In genomic region chr2:24571828-24572442, GRCh38 we compare ENCODE assay signal across 17 cellular contexts.
"Had no signal": no experiment of that assay in that cellular context is flagged by ENCODE, and none has a peak within 500 bp of the region (broad histone marks: within the 10 kb centered on the region; RNA-seq: fewer than 3 reads in every experiment).

No MANE protein-coding gene starts in this region.

- H3K4me3 Mint-ChIP-seq: activated CD4-positive, alpha-beta T cell treated with anti-CD3 and anti-CD28 coated beads, Interleukin-2, amount 10 ng/mL, durations not matched to agents 24 days and 14 days; activated naive CD8-positive, alpha-beta T cell treated with anti-CD3 and anti-CD28 coated beads, Interleukin-2, amount 10 ng/mL, durations not matched to agents 7 days and 5 days; effector memory CD8-positive, alpha-beta T cell; T-helper 1 cell treated with Interleukin-12 subunit alpha and Interleukin-12 subunit beta and Interleukin-4 antibody, amounts not matched to agents 30 μg/mL and 1 μg/mL, for 36 hours; type B pancreatic cell had no signal

- DNase-seq: activated CD4-positive, alpha-beta T cell treated with anti-CD3 and anti-CD28 coated beads, Interleukin-2, amount 10 ng/mL, durations not matched to agents 24 days and 14 days; activated CD8-positive, alpha-beta memory T cell treated with anti-CD3 and anti-CD28 coated beads, Interleukin-2, amount 50 U/mL, for 48 hours; activated effector memory CD4-positive, alpha-beta T cell treated with anti-CD3 and anti-CD28 coated beads, Interleukin-2, amount 50 U/mL, for 16 hours; activated naive CD8-positive, alpha-beta T cell treated with anti-CD3 and anti-CD28 coated beads, Interleukin-2, amount 10 ng/mL, durations not matched to agents 7 days and 5 days; anterior cingulate cortex; dermis blood vessel endothelial cell; effector memory CD8-positive, alpha-beta T cell; heart left ventricle; midbrain; right cardiac atrium; stimulated activated CD4-positive, alpha-beta T cell treated with anti-CD3 and anti-CD28 coated beads, Interleukin-4, amount 100 ng/mL, for 24 hours; stimulated activated naive CD4-positive, alpha-beta T cell treated with Interleukin-2 at 50 U/mL for 16 hours had no signal

- H3K27me3 ChIP-seq: breast epithelium, heart left ventricle had no signal

- H3K4me3 ChIP-seq: breast epithelium, heart left ventricle, lung, skin epidermis had no signal

- H3K27me3 Mint-ChIP-seq: activated CD4-positive, alpha-beta T cell treated with anti-CD3 and anti-CD28 coated beads, Interleukin-2, amount 10 ng/mL, durations not matched to agents 24 days and 14 days; activated naive CD8-positive, alpha-beta T cell treated with anti-CD3 and anti-CD28 coated beads, Interleukin-2, amount 10 ng/mL, durations not matched to agents 7 days and 5 days; effector memory CD8-positive, alpha-beta T cell; type B pancreatic cell had no signal

- ATAC-seq: effector memory CD8-positive, alpha-beta T cell; heart left ventricle; right cardiac atrium had no signal

- H3K36me3 ChIP-seq: breast epithelium had no signal

- H3K27ac ChIP-seq: breast epithelium, heart left ventricle, skin epidermis had no signal

- H3K9me3 Mint-ChIP-seq: activated CD4-positive, alpha-beta T cell treated with anti-CD3 and anti-CD28 coated beads, Interleukin-2, amount 10 ng/mL, durations not matched to agents 24 days and 14 days; activated naive CD8-positive, alpha-beta T cell treated with anti-CD3 and anti-CD28 coated beads, Interleukin-2, amount 10 ng/mL, durations not matched to agents 7 days and 5 days; effector memory CD8-positive, alpha-beta T cell; type B pancreatic cell had no signal

- H3K27ac Mint-ChIP-seq: activated CD4-positive, alpha-beta T cell treated with anti-CD3 and anti-CD28 coated beads, Interleukin-2, amount 10 ng/mL, durations not matched to agents 24 days and 14 days; activated naive CD8-positive, alpha-beta T cell treated with anti-CD3 and anti-CD28 coated beads, Interleukin-2, amount 10 ng/mL, durations not matched to agents 7 days and 5 days; effector memory CD8-positive, alpha-beta T cell; T-helper 1 cell treated with Interleukin-12 subunit alpha and Interleukin-12 subunit beta and Interleukin-4 antibody, amounts not matched to agents 30 μg/mL and 1 μg/mL, for 36 hours; type B pancreatic cell had no signal
